In the genomic region with DNA sequence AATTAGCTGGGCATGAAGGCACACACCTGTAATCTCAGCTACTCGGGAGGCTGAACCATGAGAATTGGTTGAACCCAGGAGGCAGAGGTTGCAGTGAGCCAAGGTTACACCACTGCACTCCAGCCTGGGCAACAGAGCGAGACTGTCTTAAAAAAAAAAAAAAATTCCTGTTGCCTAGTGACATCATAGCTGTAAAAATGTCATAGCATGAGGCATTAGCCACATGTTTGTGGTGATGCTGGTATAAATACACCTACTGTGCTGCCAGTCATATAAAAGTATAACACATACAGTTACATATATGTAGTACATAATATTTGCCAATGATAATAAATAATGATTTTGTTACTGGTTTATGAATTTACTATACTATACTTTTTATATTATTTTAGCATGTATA, we compare ENCODE assay signal across 22 cellular contexts.
"Had no signal": no experiment of that assay in that cellular context is flagged by ENCODE, and none has a peak within 500 bp of the region (broad histone marks: within the 10 kb centered on the region; RNA-seq: fewer than 3 reads in every experiment).

No MANE protein-coding gene starts in this region.

- DNase-seq: colonic mucosa; dermis blood vessel endothelial cell; esophagus squamous epithelium; foreskin fibroblast; glutamatergic neuron; immature natural killer cell; left cardiac atrium; left ventricle myocardium inferior; lower lobe of right lung; mesenchymal stem cell; midbrain; nephron progenitor cell; retina; sigmoid colon; small intestine; stimulated activated CD4-positive, alpha-beta T cell treated with anti-CD3 and anti-CD28 coated beads, Interleukin-12 subunit alpha, Interleukin-12 subunit beta, amount 100 ng/mL, for 4 hours; stimulated activated naive CD4-positive, alpha-beta T cell treated with Interleukin-2 at 50 U/mL for 16 hours; tibial artery had no signal

- H3K27ac ChIP-seq: colonic mucosa, esophagus squamous epithelium, gastroesophageal sphincter, left ventricle myocardium inferior, lower lobe of right lung, parathyroid adenoma, prostate gland, sigmoid colon, tibial artery had no signal

- H3K9me3 ChIP-seq: colonic mucosa, esophagus squamous epithelium, gastroesophageal sphincter, left ventricle myocardium inferior, lower lobe of right lung, prostate gland, sigmoid colon, tibial artery had no signal

- H2AFZ ChIP-seq: parathyroid adenoma had no signal

- H3K27me3 ChIP-seq: colonic mucosa, esophagus squamous epithelium, gastroesophageal sphincter, sigmoid colon, tibial artery had no signal

- H3K4me3 ChIP-seq: colonic mucosa, esophagus squamous epithelium, gastroesophageal sphincter, left ventricle myocardium inferior, lower lobe of right lung, prostate gland, sigmoid colon, tibial artery had no signal

- H3K36me3 ChIP-seq: colonic mucosa, esophagus squamous epithelium, gastroesophageal sphincter, left ventricle myocardium inferior, lower lobe of right lung, prostate gland, sigmoid colon, tibial artery had no signal

- H3K4me1 ChIP-seq: colonic mucosa, esophagus squamous epithelium, gastroesophageal sphincter, left ventricle myocardium inferior, lower lobe of right lung, parathyroid adenoma, prostate gland, sigmoid colon had no signal

- FAIRE-seq: keratinocyte, small intestine had no signal

- ATAC-seq: gastroesophageal sphincter, left cardiac atrium, lower lobe of right lung had no signal

- H3K9ac ChIP-seq: parathyroid adenoma had no signal
